In the genomic region with DNA sequence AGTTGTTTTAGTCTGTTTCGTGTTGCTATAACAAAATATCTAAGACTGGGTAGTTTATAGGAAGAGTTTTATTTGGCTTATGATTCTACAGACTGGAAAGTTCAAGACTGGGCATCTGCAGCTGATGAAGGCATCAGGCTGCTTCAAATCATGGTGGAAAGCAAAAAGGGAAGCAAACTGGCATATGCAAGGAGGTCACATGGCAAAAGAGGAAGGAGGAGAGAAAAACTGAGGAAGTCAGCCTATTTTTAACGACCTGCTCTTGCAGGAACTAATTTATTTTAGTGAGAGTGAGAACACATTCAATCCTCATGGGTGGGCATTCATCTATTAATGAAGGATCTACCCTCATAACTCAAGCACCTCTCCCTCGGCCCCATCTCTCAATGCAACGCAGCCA, we compare ENCODE assay signal across 14 cellular contexts.
"Had no signal": no experiment of that assay in that cellular context is flagged by ENCODE, and none has a peak within 500 bp of the region (broad histone marks: within the 10 kb centered on the region; RNA-seq: fewer than 3 reads in every experiment).

No MANE protein-coding gene starts in this region.

- DNase-seq: activated B cell treated with CpG ODN at 0.5 μM for 24 hours; activated CD4-positive, alpha-beta memory T cell treated with anti-CD3 and anti-CD28 coated beads, Interleukin-2, amount 10 ng/mL, durations not matched to agents 7 days and 5 days; activated CD4-positive, alpha-beta T cell treated with anti-CD3 and anti-CD28 coated beads for 4 hours; activated CD8-positive, alpha-beta memory T cell treated with anti-CD3 and anti-CD28 coated beads, Interleukin-2, amount 10 ng/mL, durations not matched to agents 7 days and 5 days; activated naive CD4-positive, alpha-beta T cell treated with Interleukin-2 at 50 U/mL for 16 hours; activated T-cell treated with anti-CD3 and anti-CD28 coated beads, Interleukin-2, amount 50 U/mL, for 1 hour; body of pancreas; mesenchymal stem cell; mucosa of descending colon; naive B cell; retina; stimulated activated naive B cell treated with anti-CD40 and anti-IgM and Interleukin-4, amounts not matched to agents 10 μg/mL and 1 μg/mL and 100 μg/mL, for 72 hours had no signal

- H3K27ac Mint-ChIP-seq: activated B cell treated with CpG ODN at 0.5 μM for 24 hours; activated CD4-positive, alpha-beta memory T cell treated with anti-CD3 and anti-CD28 coated beads, Interleukin-2, amount 10 ng/mL, durations not matched to agents 7 days and 5 days; activated CD8-positive, alpha-beta memory T cell treated with anti-CD3 and anti-CD28 coated beads, Interleukin-2, amount 10 ng/mL, durations not matched to agents 7 days and 5 days; activated T-helper 2 cell treated with anti-CD3 and anti-CD28 coated beads, Interferon-gamma antibody, Interleukin-2, Interleukin-4, amounts not matched to agents 10 μg/mL and 5 μg/mL and 100 μg/mL, durations not matched to agents 14 hours and 24 hours and 36 hours; stimulated activated naive B cell treated with anti-CD40 and anti-IgM and Interleukin-4, amounts not matched to agents 10 μg/mL and 1 μg/mL and 100 μg/mL, for 72 hours had no signal

- H3K4me3 ChIP-seq: body of pancreas, mucosa of descending colon had no signal

- H3K27me3 ChIP-seq: body of pancreas had no signal

- ATAC-seq: activated CD8-positive, alpha-beta memory T cell treated with anti-CD3 and anti-CD28 coated beads, Interleukin-2, amount 10 ng/mL, durations not matched to agents 7 days and 5 days; body of pancreas; mucosa of descending colon; stimulated activated naive B cell treated with anti-CD40 and anti-IgM and Interleukin-4, amounts not matched to agents 10 μg/mL and 1 μg/mL and 100 μg/mL, for 72 hours had no signal

- H3K4me1 ChIP-seq: body of pancreas had no signal

- H3K9me3 Mint-ChIP-seq: activated B cell treated with CpG ODN at 0.5 μM for 24 hours; activated CD4-positive, alpha-beta memory T cell treated with anti-CD3 and anti-CD28 coated beads, Interleukin-2, amount 10 ng/mL, durations not matched to agents 7 days and 5 days; activated T-helper 2 cell treated with anti-CD3 and anti-CD28 coated beads, Interferon-gamma antibody, Interleukin-2, Interleukin-4, amounts not matched to agents 10 μg/mL and 5 μg/mL and 100 μg/mL, durations not matched to agents 14 hours and 24 hours and 36 hours; neural crest cell had no signal

- H3K27ac ChIP-seq: body of pancreas had no signal

- H3K27me3 Mint-ChIP-seq: activated B cell treated with CpG ODN at 0.5 μM for 24 hours; activated CD4-positive, alpha-beta memory T cell treated with anti-CD3 and anti-CD28 coated beads, Interleukin-2, amount 10 ng/mL, durations not matched to agents 7 days and 5 days; activated CD8-positive, alpha-beta memory T cell treated with anti-CD3 and anti-CD28 coated beads, Interleukin-2, amount 10 ng/mL, durations not matched to agents 7 days and 5 days had no signal

- H3K9me3 ChIP-seq: body of pancreas, mucosa of descending colon had no signal

- H3K4me3 Mint-ChIP-seq: activated B cell treated with CpG ODN at 0.5 μM for 24 hours; activated CD4-positive, alpha-beta memory T cell treated with anti-CD3 and anti-CD28 coated beads, Interleukin-2, amount 10 ng/mL, durations not matched to agents 7 days and 5 days; activated CD8-positive, alpha-beta memory T cell treated with anti-CD3 and anti-CD28 coated beads, Interleukin-2, amount 10 ng/mL, durations not matched to agents 7 days and 5 days; naive B cell; neural crest cell; stimulated activated naive B cell treated with anti-CD40 and anti-IgM and Interleukin-4, amounts not matched to agents 10 μg/mL and 1 μg/mL and 100 μg/mL, for 72 hours had no signal

- H3K36me3 Mint-ChIP-seq: activated CD8-positive, alpha-beta memory T cell treated with anti-CD3 and anti-CD28 coated beads, Interleukin-2, amount 10 ng/mL, durations not matched to agents 7 days and 5 days; naive B cell; stimulated activated naive B cell treated with anti-CD40 and anti-IgM and Interleukin-4, amounts not matched to agents 10 μg/mL and 1 μg/mL and 100 μg/mL, for 72 hours had no signal

- H3K4me1 Mint-ChIP-seq: activated B cell treated with CpG ODN at 0.5 μM for 24 hours; activated CD4-positive, alpha-beta memory T cell treated with anti-CD3 and anti-CD28 coated beads, Interleukin-2, amount 10 ng/mL, durations not matched to agents 7 days and 5 days; activated CD8-positive, alpha-beta memory T cell treated with anti-CD3 and anti-CD28 coated beads, Interleukin-2, amount 10 ng/mL, durations not matched to agents 7 days and 5 days; naive B cell; neural crest cell; stimulated activated naive B cell treated with anti-CD40 and anti-IgM and Interleukin-4, amounts not matched to agents 10 μg/mL and 1 μg/mL and 100 μg/mL, for 72 hours had no signal
